In the genomic region with DNA sequence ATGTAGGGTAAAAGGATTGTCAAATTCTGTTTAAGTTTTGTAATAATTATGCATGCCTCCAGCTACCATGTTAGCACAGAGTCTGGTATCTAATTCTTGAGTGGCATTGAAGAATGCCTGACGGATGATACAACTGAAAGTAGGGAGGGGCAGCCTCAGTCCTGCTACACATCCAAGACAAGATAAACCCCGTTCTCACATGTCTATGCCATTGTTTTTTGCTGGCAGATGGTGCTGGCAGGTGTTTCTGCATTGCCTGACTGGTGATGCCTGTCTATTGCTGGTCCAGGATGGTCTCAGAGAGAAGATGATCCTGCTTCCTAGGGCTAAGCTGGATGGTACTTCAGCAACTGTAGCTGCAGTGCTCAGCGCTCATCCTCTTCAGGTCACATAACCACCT, we compare ENCODE assay signal across 21 cellular contexts.
DNase-seq lines count a peak whose midpoint lies in the region; ATAC-seq and TF ChIP-seq lines count a peak whose summit lies in the region.
"Had no signal": no experiment of that assay in that cellular context is flagged by ENCODE, and none has a peak within 500 bp of the region (broad histone marks: within the 10 kb centered on the region; RNA-seq: fewer than 3 reads in every experiment).

No MANE protein-coding gene starts in this region.

- H3K4me3 Mint-ChIP-seq in glutamatergic neuron (ENCODE audit: unreplicated experiment) = no peak overlapping the region
- H3K4me3 Mint-ChIP-seq: CD4-positive, alpha-beta T cell; H9; IgD-negative memory B cell; T-cell had no signal

- no peak for ATAC-seq in GM21381 (IDR thresholded peaks at IDR 0.05; ENCODE audit: unreplicated experiment)
- ATAC-seq: GM12878, PC-3, T-cell had no signal

- no peaks in the 10 kb centered on the region for H3K27me3 Mint-ChIP-seq in glutamatergic neuron (ENCODE audit: unreplicated experiment)
- H3K27me3 Mint-ChIP-seq: CD4-positive, alpha-beta T cell; IgD-negative memory B cell; T-cell had no signal

- peaks cover 4% of the 10 kb centered on the region for H3K9me3 Mint-ChIP-seq in glutamatergic neuron (ENCODE audit: unreplicated experiment)
- H3K9me3 Mint-ChIP-seq: H9 had no signal

- peak; percentile 1 for DNase-seq in NCI-H146 (lab: John Stamatoyannopoulos, UW)
- no peak for DNase-seq in NCI-H146 treated with DMSO at 0.1 percent for 48 hours (lab: John Stamatoyannopoulos, UW; ENCODE audit: unreplicated experiment)
- peak; percentile 50 for DNase-seq in NCI-H187 treated with DMSO at 0.1 percent for 48 hours (lab: John Stamatoyannopoulos, UW)
- peak; percentile 89 for DNase-seq in NCI-H82 (lab: John Stamatoyannopoulos, UW)
- peak; percentile 30 for DNase-seq in glutamatergic neuron
- no peak for DNase-seq in NCI-H2107 treated with DMSO at 0.1 percent for 48 hours (lab: John Stamatoyannopoulos, UW; ENCODE audit: unreplicated experiment)
- no peak for DNase-seq in NCI-H2081 (lab: John Stamatoyannopoulos, UW)
- DNase-seq: 8988T; BE2C; CD4-positive, alpha-beta T cell; DND-41; GDM1; H9; NCI-H2107; NCI-H526; PC-3; T-cell; T1000 had no signal

- peaks cover 11% of the 10 kb centered on the region for H3K4me1 Mint-ChIP-seq in glutamatergic neuron (ENCODE audit: low read depth, unreplicated experiment)
- H3K4me1 Mint-ChIP-seq: H9, IgD-negative memory B cell, T-cell had no signal

- peak overlapping the region; percentile 22 for H3K27ac Mint-ChIP-seq in glutamatergic neuron (ENCODE audit: unreplicated experiment)
- H3K27ac Mint-ChIP-seq: CD4-positive, alpha-beta T cell; IgD-negative memory B cell; T-cell had no signal

- no peaks in the 10 kb centered on the region for H3K36me3 Mint-ChIP-seq in glutamatergic neuron (ENCODE audit: unreplicated experiment)
- H3K36me3 Mint-ChIP-seq: IgD-negative memory B cell, T-cell had no signal

- no peak for TF ChIP-seq CTCF in glutamatergic neuron (IDR thresholded peaks at IDR 0.05; ENCODE audit: partially characterized antibody, unreplicated experiment)

Comparison
In these comparisons a context has a peak if more than half of its experiments do, and no peak if none do; other contexts are left out.
1. DNase-seq: peak in NCI-H146 (single experiment), NCI-H187 treated with DMSO at 0.1 percent for 48 hours (single experiment), NCI-H82 (single experiment) and glutamatergic neuron (single experiment); none in NCI-H146 treated with DMSO at 0.1 percent for 48 hours (single experiment), NCI-H2107 treated with DMSO at 0.1 percent for 48 hours (single experiment) and NCI-H2081 (0 of 2).